Comparison of ENCODE assay signal across 6 cellular contexts in genomic region chr1:43936470-43937151, GRCh38. TPM values are rescaled to one million over a fixed set of nuclear protein-coding genes. Genes with fewer than 3 reads are reported as not detected.
DNase-seq lines count a peak whose midpoint lies in the region; ATAC-seq and TF ChIP-seq lines count a peak whose summit lies in the region.

No MANE protein-coding gene starts in this region.

- H3K9me3 Mint-ChIP-seq in activated CD4-positive, alpha-beta memory T cell treated with anti-CD3 and anti-CD28 coated beads, Interleukin-2, amount 10 ng/mL, durations not matched to agents 7 days and 5 days = no peaks in the 10 kb centered on the region

- in situ Hi-C loops in GM13976 (cut with MboI; ENCODE audit: low sequenced_read_pairs, unreplicated experiment) = loop anchor here (10.0 to 25.0 kb wide), 3 partner anchors 172 to 699 kb away; partner anchors contain the start of gene PTPRF

- POLR2A ChIA-PET in activated CD4-positive, alpha-beta memory T cell treated with anti-CD3 and anti-CD28 coated beads, Interleukin-2, amount 10 ng/mL, durations not matched to agents 7 days and 5 days (lab: Charles Lee) = interaction anchor here (0.8 to 3.1 kb wide), 2 partner anchors 10 kb away, joined by 3 to 25 read pairs; partner anchors contain the start of gene IPO13

- TF ChIP-seq CTCF in GM13976 (IDR thresholded peaks at IDR 0.05; ENCODE audit: borderline replicate concordance, control extremely low read depth, extremely low read depth, insufficient read depth, missing control alignments) = no peak

- H3K4me1 Mint-ChIP-seq in activated CD4-positive, alpha-beta memory T cell treated with anti-CD3 and anti-CD28 coated beads, Interleukin-2, amount 10 ng/mL, durations not matched to agents 7 days and 5 days = peaks cover 11% of the 10 kb centered on the region

- ATAC-seq in left colon (peak; percentile 38), HG02840 (IDR thresholded peaks at IDR 0.05; ENCODE audit: low FRiP score, unreplicated experiment) (no peak), GM21526 (IDR thresholded peaks at IDR 0.05; ENCODE audit: low FRiP score, unreplicated experiment) (no peak)

- peak overlapping the region; percentile 40 for H3K4me3 Mint-ChIP-seq in activated CD4-positive, alpha-beta memory T cell treated with anti-CD3 and anti-CD28 coated beads, Interleukin-2, amount 10 ng/mL, durations not matched to agents 7 days and 5 days

- CTCF ChIA-PET in activated CD4-positive, alpha-beta memory T cell treated with anti-CD3 and anti-CD28 coated beads, Interleukin-2, amount 10 ng/mL, durations not matched to agents 7 days and 5 days (lab: Charles Lee) = interaction anchor here (4.7 to 10.9 kb wide), 2 partner anchors 9 to 173 kb away, joined by 102 to 324 read pairs; partner anchors contain the start of gene IPO13

- H3K27me3 Mint-ChIP-seq in activated CD4-positive, alpha-beta memory T cell treated with anti-CD3 and anti-CD28 coated beads, Interleukin-2, amount 10 ng/mL, durations not matched to agents 7 days and 5 days = peaks cover 11% of the 10 kb centered on the region

- no peaks in the 10 kb centered on the region for H3K36me3 Mint-ChIP-seq in activated CD4-positive, alpha-beta memory T cell treated with anti-CD3 and anti-CD28 coated beads, Interleukin-2, amount 10 ng/mL, durations not matched to agents 7 days and 5 days (ENCODE audit: low read depth)

- DNase-seq in GM13976 (ENCODE audit: low spot score) (peak; percentile 72), left colon (peak in 1 of 2 donors; percentile 62), COLO829 (ENCODE audit: low spot score) (no peak)
- DNase-seq in activated CD4-positive, alpha-beta memory T cell treated with anti-CD3 and anti-CD28 coated beads, Interleukin-2, amount 10 ng/mL, durations not matched to agents 7 days and 5 days = no peak

- intact Hi-C loops in left colon (cut with DNase I, micrococcal nuclease) = loop anchor here in 1 of 2 donors (10.0 kb wide), 1 partner anchor 172 kb away; no protein-coding TSS in a partner anchor

- H3K27ac Mint-ChIP-seq in activated CD4-positive, alpha-beta memory T cell treated with anti-CD3 and anti-CD28 coated beads, Interleukin-2, amount 10 ng/mL, durations not matched to agents 7 days and 5 days = no peak overlapping the region

RNA-seq across cellular contexts. Expression of gene ARTN, which starts 3.0 kb away (rescaled TPM):
- total RNA-seq in activated CD4-positive, alpha-beta memory T cell treated with anti-CD3 and anti-CD28 coated beads, Interleukin-2, amount 10 ng/mL, durations not matched to agents 7 days and 5 days = under 1 TPM; 0.20 to 0.23 TPM
- total RNA-seq in left colon = 10 to 100 TPM in 1 of 2 donors, 1 to 10 TPM in 1; 5.3 to 11.1 TPM

RNA-seq across cellular contexts. Expression of gene IPO13, which starts 10.1 kb away (rescaled TPM):
- 10 to 100 TPM; 21.5 to 23.5 TPM for total RNA-seq in activated CD4-positive, alpha-beta memory T cell treated with anti-CD3 and anti-CD28 coated beads, Interleukin-2, amount 10 ng/mL, durations not matched to agents 7 days and 5 days
- 10 to 100 TPM; 19.2 to 27.4 TPM for total RNA-seq in left colon

RNA-seq across cellular contexts. Expression of gene DPH2, which starts 33.2 kb away (rescaled TPM):
- total RNA-seq in activated CD4-positive, alpha-beta memory T cell treated with anti-CD3 and anti-CD28 coated beads, Interleukin-2, amount 10 ng/mL, durations not matched to agents 7 days and 5 days = 10 to 100 TPM; 18.0 to 19.2 TPM
- 10 to 100 TPM; 17.8 to 24.7 TPM for total RNA-seq in left colon

RNA-seq across cellular contexts. Expression of gene ATP6V0B, which starts 38.1 kb away (rescaled TPM):
- 100 to 1,000 TPM; 121 TPM for total RNA-seq in activated CD4-positive, alpha-beta memory T cell treated with anti-CD3 and anti-CD28 coated beads, Interleukin-2, amount 10 ng/mL, durations not matched to agents 7 days and 5 days
- 100 to 1,000 TPM; 166 to 182 TPM for total RNA-seq in left colon

RNA-seq across cellular contexts. Expression of gene B4GALT2, which starts 42.4 kb away (rescaled TPM):
- 10 to 100 TPM; 13.0 to 15.5 TPM for total RNA-seq in activated CD4-positive, alpha-beta memory T cell treated with anti-CD3 and anti-CD28 coated beads, Interleukin-2, amount 10 ng/mL, durations not matched to agents 7 days and 5 days
- total RNA-seq in left colon = 10 to 100 TPM; 22.7 to 28.6 TPM

Comparison
In these comparisons a context has a peak if more than half of its experiments do, and no peak if none do; other contexts are left out.
1. RNA of gene ARTN, which starts 3.0 kb away (total RNA-seq): 5.3 to 11.1 TPM in left colon; 0.20 to 0.23 TPM in activated CD4-positive, alpha-beta memory T cell treated with anti-CD3 and anti-CD28 coated beads, Interleukin-2, amount 10 ng/mL, durations not matched to agents 7 days and 5 days; every median in the first group is over 4 times any median in the second.